In the genomic region with DNA sequence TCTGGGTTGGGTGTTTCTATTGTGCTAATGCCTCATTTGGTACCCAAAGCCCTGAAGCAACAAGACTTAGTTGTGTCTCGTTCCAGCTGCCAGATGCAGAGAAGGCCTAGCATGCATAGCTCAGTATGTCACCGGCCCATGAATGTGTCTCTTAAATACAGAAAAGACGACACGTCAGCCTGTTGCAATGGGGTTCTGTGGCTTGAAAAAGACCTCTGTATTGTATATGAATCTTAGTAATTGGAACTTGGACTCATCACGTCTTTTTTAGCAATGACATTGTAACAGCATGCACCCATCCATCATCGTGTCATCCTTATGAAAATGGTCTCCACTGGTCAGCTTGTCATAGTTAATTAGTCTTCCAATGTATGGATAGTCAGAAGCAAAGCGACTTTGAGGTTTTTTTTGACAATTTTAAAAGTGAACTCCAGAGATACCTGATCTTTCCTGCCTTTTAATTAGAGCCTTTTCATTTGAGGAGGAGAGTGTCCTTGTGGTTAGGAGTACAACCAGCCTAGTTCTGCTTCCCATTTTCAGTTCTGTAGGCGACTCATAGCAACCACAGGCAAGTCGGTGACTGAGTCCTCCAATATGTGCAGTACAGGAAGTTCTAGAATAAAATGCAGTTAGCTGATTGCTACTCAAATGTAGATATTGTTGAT, we compare ENCODE assay signal across 1 cellular context.
TF ChIP-seq lines count a peak whose summit lies in the region.

No MANE protein-coding gene starts in this region.

TF ChIP-seq in GM12878, 131 proteins besides CTCF, POLR2A, EP300 and RAD21 (continued from another document):
- TF ChIP-seq FOS (IDR thresholded peaks at IDR 0.05; ENCODE audit: borderline replicate concordance, extremely low read depth, insufficient read length) = no peak
- TF ChIP-seq CBX3 (IDR thresholded peaks at IDR 0.05; ENCODE audit: borderline replicate concordance, low read depth) = no peak
- no peak for TF ChIP-seq FOXK2 (IDR thresholded peaks at IDR 0.05)
- TF ChIP-seq, protein P1, sequence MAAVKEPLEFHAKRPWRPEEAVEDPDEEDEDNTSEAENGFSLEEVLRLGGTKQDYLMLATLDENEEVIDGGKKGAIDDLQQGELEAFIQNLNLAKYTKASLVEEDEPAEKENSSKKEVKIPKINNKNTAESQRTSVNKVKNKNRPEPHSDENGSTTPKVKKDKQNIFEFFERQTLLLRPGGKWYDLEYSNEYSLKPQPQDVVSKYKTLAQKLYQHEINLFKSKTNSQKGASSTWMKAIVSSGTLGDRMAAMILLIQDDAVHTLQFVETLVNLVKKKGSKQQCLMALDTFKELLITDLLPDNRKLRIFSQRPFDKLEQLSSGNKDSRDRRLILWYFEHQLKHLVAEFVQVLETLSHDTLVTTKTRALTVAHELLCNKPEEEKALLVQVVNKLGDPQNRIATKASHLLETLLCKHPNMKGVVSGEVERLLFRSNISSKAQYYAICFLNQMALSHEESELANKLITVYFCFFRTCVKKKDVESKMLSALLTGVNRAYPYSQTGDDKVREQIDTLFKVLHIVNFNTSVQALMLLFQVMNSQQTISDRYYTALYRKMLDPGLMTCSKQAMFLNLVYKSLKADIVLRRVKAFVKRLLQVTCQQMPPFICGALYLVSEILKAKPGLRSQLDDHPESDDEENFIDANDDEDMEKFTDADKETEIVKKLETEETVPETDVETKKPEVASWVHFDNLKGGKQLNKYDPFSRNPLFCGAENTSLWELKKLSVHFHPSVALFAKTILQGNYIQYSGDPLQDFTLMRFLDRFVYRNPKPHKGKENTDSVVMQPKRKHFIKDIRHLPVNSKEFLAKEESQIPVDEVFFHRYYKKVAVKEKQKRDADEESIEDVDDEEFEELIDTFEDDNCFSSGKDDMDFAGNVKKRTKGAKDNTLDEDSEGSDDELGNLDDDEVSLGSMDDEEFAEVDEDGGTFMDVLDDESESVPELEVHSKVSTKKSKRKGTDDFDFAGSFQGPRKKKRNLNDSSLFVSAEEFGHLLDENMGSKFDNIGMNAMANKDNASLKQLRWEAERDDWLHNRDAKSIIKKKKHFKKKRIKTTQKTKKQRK (IDR thresholded peaks at IDR 0.05; ENCODE audit: low read depth, low read length) = no peak
- TF ChIP-seq MYC (IDR thresholded peaks at IDR 0.05; ENCODE audit: insufficient read depth, insufficient read length, insufficient replicate concordance, low read length, severe bottlenecking) = no peak
- TF ChIP-seq BMI1 (IDR thresholded peaks at IDR 0.05; ENCODE audit: borderline replicate concordance) = peak; percentile 79; the same call in 1 of the 2 replicates
- TF ChIP-seq RELA (IDR thresholded peaks at IDR 0.05; ENCODE audit: borderline replicate concordance, partially characterized antibody) = no peak
- TF ChIP-seq, protein P2, sequence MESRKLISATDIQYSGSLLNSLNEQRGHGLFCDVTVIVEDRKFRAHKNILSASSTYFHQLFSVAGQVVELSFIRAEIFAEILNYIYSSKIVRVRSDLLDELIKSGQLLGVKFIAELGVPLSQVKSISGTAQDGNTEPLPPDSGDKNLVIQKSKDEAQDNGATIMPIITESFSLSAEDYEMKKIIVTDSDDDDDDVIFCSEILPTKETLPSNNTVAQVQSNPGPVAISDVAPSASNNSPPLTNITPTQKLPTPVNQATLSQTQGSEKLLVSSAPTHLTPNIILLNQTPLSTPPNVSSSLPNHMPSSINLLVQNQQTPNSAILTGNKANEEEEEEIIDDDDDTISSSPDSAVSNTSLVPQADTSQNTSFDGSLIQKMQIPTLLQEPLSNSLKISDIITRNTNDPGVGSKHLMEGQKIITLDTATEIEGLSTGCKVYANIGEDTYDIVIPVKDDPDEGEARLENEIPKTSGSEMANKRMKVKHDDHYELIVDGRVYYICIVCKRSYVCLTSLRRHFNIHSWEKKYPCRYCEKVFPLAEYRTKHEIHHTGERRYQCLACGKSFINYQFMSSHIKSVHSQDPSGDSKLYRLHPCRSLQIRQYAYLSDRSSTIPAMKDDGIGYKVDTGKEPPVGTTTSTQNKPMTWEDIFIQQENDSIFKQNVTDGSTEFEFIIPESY (IDR thresholded peaks at IDR 0.05) = no peak
- peak; percentile 90 for TF ChIP-seq SPI1 (IDR thresholded peaks at IDR 0.05; ENCODE audit: borderline replicate concordance, insufficient read depth, low read depth, low read length)
- peak; percentile 55 for TF ChIP-seq GATAD2B (conservative IDR thresholded peaks at IDR 0.05; ENCODE audit: low read depth)
- no peak for TF ChIP-seq KAT2A (conservative IDR thresholded peaks at IDR 0.05; ENCODE audit: control insufficient read depth, low read depth, low read length)
- peak; percentile 40; the same call in 1 of the 2 replicates for TF ChIP-seq ZBED1 (IDR thresholded peaks at IDR 0.05; ENCODE audit: borderline replicate concordance)
- no peak for TF ChIP-seq POU2F2 (IDR thresholded peaks at IDR 0.05; ENCODE audit: borderline replicate concordance, low read depth, low read length)
- TF ChIP-seq KDM1A (IDR thresholded peaks at IDR 0.05; ENCODE audit: borderline replicate concordance) = no peak
